3 cellular contexts compared by ENCODE assay signal in the genomic region with DNA sequence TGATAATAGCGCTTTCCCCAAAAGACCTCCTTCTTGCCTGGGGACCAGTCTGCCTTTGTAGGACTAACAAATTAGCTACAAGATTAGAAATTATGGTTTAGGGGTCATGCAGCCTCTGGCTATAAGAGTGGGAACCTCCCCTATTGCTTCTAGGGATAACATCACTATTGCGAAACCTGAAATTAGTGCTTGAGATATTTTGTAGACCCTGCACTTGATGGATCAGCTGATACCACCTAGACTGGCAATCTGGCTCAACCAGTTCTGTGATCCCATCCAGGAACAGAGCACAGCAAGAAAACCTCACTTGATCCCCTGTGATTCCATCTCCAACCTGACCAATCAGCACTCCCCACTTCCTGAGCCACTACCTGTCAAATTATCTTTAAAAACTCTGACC.
A peak's percentile ranks its signal among the peaks of the same experiment; 100 is the strongest.
TF ChIP-seq lines count a peak whose summit lies in the region.

No MANE protein-coding gene starts in this region.

TF ChIP-seq in Ishikawa, 13 proteins besides CTCF, POLR2A, EP300 and RAD21:
- TF ChIP-seq CEBPB (IDR thresholded peaks at IDR 0.05), result peak; percentile 45; the same call in 1 of the 2 replicates

TF ChIP-seq in H1, 55 proteins besides CTCF, POLR2A, EP300 and RAD21:
- TF ChIP-seq CEBPB (IDR thresholded peaks at IDR 0.05; ENCODE audit: low read depth, low read length), result peak; percentile 37; the same call in 1 of the 2 replicates

TF ChIP-seq in HepG2, 621 proteins besides CTCF, POLR2A, EP300 and RAD21:
- peak; percentile 59 for TF ChIP-seq CEBPB (IDR thresholded peaks at IDR 0.05; ENCODE audit: borderline replicate concordance, low read depth, low read length)
